In the genomic region with DNA sequence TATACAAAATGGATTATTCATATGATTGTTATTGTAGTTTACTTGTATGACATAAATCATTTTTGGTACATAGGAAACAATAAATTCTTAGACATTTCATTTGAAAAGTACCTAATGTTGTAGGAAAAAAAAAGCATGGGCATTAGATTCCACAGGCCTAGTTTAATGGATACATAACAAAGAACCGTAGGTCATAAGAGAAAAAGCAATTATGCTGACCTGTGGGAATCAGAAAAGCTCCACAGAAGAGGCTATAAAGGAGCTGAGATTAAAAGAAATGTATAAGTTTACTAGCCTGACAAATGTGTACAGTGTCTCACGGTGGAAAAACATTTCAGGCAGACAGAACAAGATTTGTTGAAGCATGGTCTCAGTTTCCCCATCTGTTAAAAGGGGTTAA, we compare ENCODE assay signal across 1 cellular context.
A peak's percentile ranks its signal among the peaks of the same experiment; 100 is the strongest.
TF ChIP-seq lines count a peak whose summit lies in the region.

No MANE protein-coding gene starts in this region.

TF ChIP-seq in K562, 482 proteins besides CTCF, POLR2A, EP300 and RAD21:
- TF ChIP-seq, protein P1, sequence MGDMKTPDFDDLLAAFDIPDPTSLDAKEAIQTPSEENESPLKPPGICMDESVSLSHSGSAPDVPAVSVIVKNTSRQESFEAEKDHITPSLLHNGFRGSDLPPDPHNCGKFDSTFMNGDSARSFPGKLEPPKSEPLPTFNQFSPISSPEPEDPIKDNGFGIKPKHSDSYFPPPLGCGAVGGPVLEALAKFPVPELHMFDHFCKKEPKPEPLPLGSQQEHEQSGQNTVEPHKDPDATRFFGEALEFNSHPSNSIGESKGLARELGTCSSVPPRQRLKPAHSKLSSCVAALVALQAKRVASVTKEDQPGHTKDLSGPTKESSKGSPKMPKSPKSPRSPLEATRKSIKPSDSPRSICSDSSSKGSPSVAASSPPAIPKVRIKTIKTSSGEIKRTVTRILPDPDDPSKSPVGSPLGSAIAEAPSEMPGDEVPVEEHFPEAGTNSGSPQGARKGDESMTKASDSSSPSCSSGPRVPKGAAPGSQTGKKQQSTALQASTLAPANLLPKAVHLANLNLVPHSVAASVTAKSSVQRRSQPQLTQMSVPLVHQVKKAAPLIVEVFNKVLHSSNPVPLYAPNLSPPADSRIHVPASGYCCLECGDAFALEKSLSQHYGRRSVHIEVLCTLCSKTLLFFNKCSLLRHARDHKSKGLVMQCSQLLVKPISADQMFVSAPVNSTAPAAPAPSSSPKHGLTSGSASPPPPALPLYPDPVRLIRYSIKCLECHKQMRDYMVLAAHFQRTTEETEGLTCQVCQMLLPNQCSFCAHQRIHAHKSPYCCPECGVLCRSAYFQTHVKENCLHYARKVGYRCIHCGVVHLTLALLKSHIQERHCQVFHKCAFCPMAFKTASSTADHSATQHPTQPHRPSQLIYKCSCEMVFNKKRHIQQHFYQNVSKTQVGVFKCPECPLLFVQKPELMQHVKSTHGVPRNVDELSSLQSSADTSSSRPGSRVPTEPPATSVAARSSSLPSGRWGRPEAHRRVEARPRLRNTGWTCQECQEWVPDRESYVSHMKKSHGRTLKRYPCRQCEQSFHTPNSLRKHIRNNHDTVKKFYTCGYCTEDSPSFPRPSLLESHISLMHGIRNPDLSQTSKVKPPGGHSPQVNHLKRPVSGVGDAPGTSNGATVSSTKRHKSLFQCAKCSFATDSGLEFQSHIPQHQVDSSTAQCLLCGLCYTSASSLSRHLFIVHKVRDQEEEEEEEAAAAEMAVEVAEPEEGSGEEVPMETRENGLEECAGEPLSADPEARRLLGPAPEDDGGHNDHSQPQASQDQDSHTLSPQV (IDR thresholded peaks at IDR 0.05): no peak
- no peak for TF ChIP-seq CBX5 (IDR thresholded peaks at IDR 0.05; ENCODE audit: borderline replicate concordance, low read depth)
- TF ChIP-seq ZNF316 (IDR thresholded peaks at IDR 0.05): peak; percentile 43; the same call in 1 of the 2 replicates
